ENCODE assay signal across 1 cellular context in genomic region chr6:40997256-40997957, GRCh38.
A peak's percentile ranks its signal among the peaks of the same experiment; 100 is the strongest.
TF ChIP-seq lines count a peak whose summit lies in the region.

No MANE protein-coding gene starts in this region.

TF ChIP-seq in HEK293, 187 proteins besides CTCF, POLR2A, EP300 and RAD21 (continued from another document):
- TF ChIP-seq HIC1 (tag by site-specific recombination; IDR thresholded peaks at IDR 0.05): peak; percentile 80
- TF ChIP-seq ZNF549 (tag by site-specific recombination; IDR thresholded peaks at IDR 0.05): no peak
- TF ChIP-seq BCL11A (tag by site-specific recombination; IDR thresholded peaks at IDR 0.05; ENCODE audit: low read depth): 0 out of 2 replicates have a peak, but pooled peaks have one; percentile 44
- no peak; the same call in 1 of the 2 replicates for TF ChIP-seq ZNF2 (tag by site-specific recombination; IDR thresholded peaks at IDR 0.05)
- TF ChIP-seq ZBTB21 (tag by site-specific recombination; IDR thresholded peaks at IDR 0.05): no peak
- peak; percentile 62 for TF ChIP-seq KLF8 (tag by site-specific recombination; IDR thresholded peaks at IDR 0.05)
- TF ChIP-seq ZNF169 (tag by site-specific recombination; IDR thresholded peaks at IDR 0.05): no peak
- TF ChIP-seq ZNF529 (tag by site-specific recombination; IDR thresholded peaks at IDR 0.05; ENCODE audit: insufficient replicate concordance): no peak
- no peak for TF ChIP-seq BCL11B (tag by site-specific recombination; IDR thresholded peaks at IDR 0.05; ENCODE audit: low read depth)
- no peak for TF ChIP-seq KLF16 (tag by site-specific recombination; IDR thresholded peaks at IDR 0.05)
- no peak for TF ChIP-seq ZNF514 (tag by site-specific recombination; IDR thresholded peaks at IDR 0.05)
- peak; percentile 53 for TF ChIP-seq ZBTB8A (tag by site-specific recombination; IDR thresholded peaks at IDR 0.05)
- TF ChIP-seq ZNF324 (tag by site-specific recombination; IDR thresholded peaks at IDR 0.05): 0 out of 2 replicates have a peak, but pooled peaks have one; percentile 28
- 0 out of 2 replicates have a peak, but pooled peaks have one; percentile 36 for TF ChIP-seq ZNF639 (tag by site-specific recombination; IDR thresholded peaks at IDR 0.05)
- TF ChIP-seq ZSCAN16 (tag by site-specific recombination; IDR thresholded peaks at IDR 0.05): no peak
- no peak for TF ChIP-seq ZBTB20 (tag by site-specific recombination; IDR thresholded peaks at IDR 0.05)
- peak; percentile 72; the same call in 1 of the 2 replicates for TF ChIP-seq BCL6B (tag by site-specific recombination; IDR thresholded peaks at IDR 0.05)
- no peak for TF ChIP-seq ZNF548 (tag by site-specific recombination; IDR thresholded peaks at IDR 0.05)
- no peak for TF ChIP-seq ZNF513 (tag by site-specific recombination; IDR thresholded peaks at IDR 0.05)
- TF ChIP-seq ZNF350 (tag by site-specific recombination; IDR thresholded peaks at IDR 0.05): peak; percentile 40; the same call in 1 of the 2 replicates
- TF ChIP-seq ZNF24 (tag by site-specific recombination; IDR thresholded peaks at IDR 0.05): peak; percentile 68; the same call in 1 of the 2 replicates
- TF ChIP-seq ZFP69B (tag by site-specific recombination; IDR thresholded peaks at IDR 0.05): no peak
- TF ChIP-seq PRDM1 (tag by site-specific recombination; IDR thresholded peaks at IDR 0.05): peak; percentile 94
- TF ChIP-seq ZNF416 (tag by site-specific recombination; IDR thresholded peaks at IDR 0.05): peak; percentile 88
- TF ChIP-seq ZSCAN5A (tag by site-specific recombination; IDR thresholded peaks at IDR 0.05): no peak
- peak; percentile 74 for TF ChIP-seq ZNF362 (tag by site-specific recombination; IDR thresholded peaks at IDR 0.05)
- peak; percentile 42; the same call in 1 of the 2 replicates for TF ChIP-seq ZNF660 (tag by site-specific recombination; IDR thresholded peaks at IDR 0.05)
- TF ChIP-seq MYNN (tag by site-specific recombination; IDR thresholded peaks at IDR 0.05; ENCODE audit: borderline replicate concordance): peak; percentile 68; the same call in 1 of the 2 replicates
- TF ChIP-seq ZNF558 (tag by site-specific recombination; IDR thresholded peaks at IDR 0.05): no peak
- TF ChIP-seq ZNF114 (tag by site-specific recombination; IDR thresholded peaks at IDR 0.05): no peak
- TF ChIP-seq SP7 (tag by site-specific recombination; IDR thresholded peaks at IDR 0.05): peak; percentile 82
- TF ChIP-seq ZNF157 (tag by site-specific recombination; IDR thresholded peaks at IDR 0.05): no peak
TF ChIP-seq in HEK293: peak in this region for 47.
